26 cellular contexts compared by ENCODE assay signal in the genomic region with DNA sequence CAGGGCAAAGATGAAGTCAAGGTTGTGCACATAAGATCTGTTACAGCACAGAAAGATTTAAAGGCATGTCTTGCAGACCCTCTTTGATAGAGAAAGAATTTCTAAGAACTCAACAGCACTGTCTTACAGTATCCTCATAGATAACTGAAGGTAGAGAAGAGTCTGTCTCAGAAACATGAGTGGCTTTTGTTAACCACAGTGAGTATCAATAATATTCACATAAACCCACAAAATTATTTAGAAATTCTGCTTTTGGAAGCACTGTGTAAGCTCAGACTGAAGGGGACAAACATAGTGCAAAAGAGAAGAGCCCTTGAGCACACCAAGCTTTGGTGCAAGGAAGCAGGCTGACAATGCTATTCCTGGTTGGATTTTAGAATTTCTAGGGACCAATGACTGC.
"Had no signal": no experiment of that assay in that cellular context is flagged by ENCODE, and none has a peak within 500 bp of the region (broad histone marks: within the 10 kb centered on the region; RNA-seq: fewer than 3 reads in every experiment).

No MANE protein-coding gene starts in this region.

- H3K9me3 Mint-ChIP-seq: immature natural killer cell; naive thymus-derived CD8-positive, alpha-beta T cell; nephron progenitor cell; neural progenitor cell had no signal

- ATAC-seq: heart left ventricle; left colon; left lung; lower lobe of right lung; naive thymus-derived CD8-positive, alpha-beta T cell; right lobe of liver; stimulated activated naive CD8-positive, alpha-beta T cell treated with anti-CD3 and anti-CD28 coated beads, Interleukin-15, Interleukin-2, amounts not matched to agents 100 U/mL and 50 U/mL, for 24 hours had no signal

- H3K4me3 Mint-ChIP-seq: immature natural killer cell; naive thymus-derived CD8-positive, alpha-beta T cell; nephron progenitor cell; neural progenitor cell had no signal

- H3K9ac ChIP-seq: neural progenitor cell had no signal

- FAIRE-seq: islet of Langerhans, kidney had no signal

- H3K27me3 Mint-ChIP-seq: naive thymus-derived CD8-positive, alpha-beta T cell; progenitor cell of endocrine pancreas had no signal

- H3K4me1 ChIP-seq: left lung, testis had no signal

- H3K4me3 ChIP-seq: heart left ventricle, left lung, lower lobe of right lung, neural progenitor cell, right atrium auricular region, right lobe of liver, smooth muscle cell, stomach, testis, thyroid gland, transverse colon, upper lobe of left lung had no signal

- H3K36me3 Mint-ChIP-seq: neural progenitor cell had no signal

- H3K27ac Mint-ChIP-seq: immature natural killer cell, neural progenitor cell, progenitor cell of endocrine pancreas had no signal

- H2AFZ ChIP-seq: neural progenitor cell had no signal

- H3K36me3 ChIP-seq: left lung, lower lobe of right lung, neural progenitor cell, neutrophil, right atrium auricular region, right lobe of liver, thyroid gland, transverse colon had no signal

- DNase-seq: heart left ventricle; immature natural killer cell; kidney; left colon; left lung; lower lobe of right lung; mammary epithelial cell; mesenchymal stem cell; naive thymus-derived CD8-positive, alpha-beta T cell; nephron progenitor cell; occipital lobe; right lobe of liver; stimulated activated CD4-positive, alpha-beta T cell treated with anti-CD3 and anti-CD28 coated beads, Interleukin-1b, Interleukin-23, amount 100 ng/mL, for 48 hours; stimulated activated CD4-positive, alpha-beta T cell treated with anti-CD3 and anti-CD28 coated beads, Interleukin-2, amount 100 ng/mL, for 48 hours; stimulated activated naive CD8-positive, alpha-beta T cell treated with anti-CD3 and anti-CD28 coated beads, Interleukin-15, Interleukin-2, amounts not matched to agents 100 U/mL and 50 U/mL, for 24 hours; stomach; testis; thyroid gland; transverse colon; upper lobe of left lung had no signal

- H3K27ac ChIP-seq: heart left ventricle, left lung, lower lobe of right lung, neutrophil, right atrium auricular region, stomach, testis, thyroid gland, transverse colon, upper lobe of left lung had no signal

- H3K9me3 ChIP-seq: heart left ventricle, left lung, lower lobe of right lung, neutrophil, right atrium auricular region, right lobe of liver, stomach, testis, thyroid gland, transverse colon, upper lobe of left lung had no signal

- H3K4me1 Mint-ChIP-seq: nephron progenitor cell, neural progenitor cell had no signal

- H3K4me2 ChIP-seq: neural progenitor cell, smooth muscle cell had no signal

- H3K27me3 ChIP-seq: heart left ventricle, left lung, neural progenitor cell, neutrophil, right atrium auricular region, right lobe of liver, stomach, testis, thyroid gland, transverse colon, upper lobe of left lung had no signal
